ENCODE assay signal across 8 cellular contexts in genomic region chr7:158829021-158829341, GRCh38. TPM values are rescaled to one million over a fixed set of nuclear protein-coding genes. Genes with fewer than 3 reads are reported as not detected.
DNase-seq lines count a peak whose midpoint lies in the region; ATAC-seq, FAIRE-seq and TF ChIP-seq lines count a peak whose summit lies in the region.

No MANE protein-coding gene starts in this region.

- BruUV-seq in OCI-LY7 (replicated peaks; lab: Mats Ljungman, UMichigan) = no TSS peak

- H3K4me3 ChIP-seq in OCI-LY7 (ENCODE audit: low read depth, low read length, poor library complexity, severe bottlenecking) = peak overlapping the region; percentile 87

- CTCF ChIA-PET in OCI-LY7 (lab: Charles Lee; ENCODE audit: unreplicated experiment) = interaction anchor here (0.9 kb wide), 1 partner anchor 32 kb away, joined by 3 read pairs; no protein-coding TSS in a partner anchor

- POLR2A ChIA-PET in OCI-LY7 (lab: Charles Lee) = interaction anchor here (0.6 kb wide), 1 partner anchor 134 kb away, joined by 4 read pairs; no protein-coding TSS in a partner anchor

- DNase-seq in DMS 273 treated with DMSO at 0.1 percent for 48 hours (lab: John Stamatoyannopoulos, UW) = peak; percentile 58
- DNase-seq in OCI-LY7 (ENCODE audit: low spot score) = peak; percentile 89
- peak; percentile 81 for DNase-seq in left ventricle myocardium superior
- peak; percentile 64 for DNase-seq in putamen (ENCODE audit: low spot score)
- no peak for DNase-seq in D721Med (ENCODE audit: insufficient read length, low spot score)

- FAIRE-seq in D721Med (lab: Jason Lieb, UNC) = no peak

- peak; percentile 50 for ATAC-seq in GM19328 (IDR thresholded peaks at IDR 0.05; ENCODE audit: unreplicated experiment)
- peak; percentile 60 for ATAC-seq in HG03354 (IDR thresholded peaks at IDR 0.05; ENCODE audit: poor library complexity, severe bottlenecking, unreplicated experiment)
- peak; percentile 58 for ATAC-seq in left ventricle myocardium superior

- H4K20me1 ChIP-seq in OCI-LY7 (ENCODE audit: insufficient read depth, low read length) = peaks cover 11% of the 10 kb centered on the region

- H3K4me2 ChIP-seq in OCI-LY7 (ENCODE audit: low read length) = peak overlapping the region; percentile 83

- H3K36me3 ChIP-seq in OCI-LY7 (ENCODE audit: insufficient read depth, low read length) = no peaks in the 10 kb centered on the region

- peaks cover 18% of the 10 kb centered on the region for H3K4me1 ChIP-seq in OCI-LY7 (ENCODE audit: insufficient read depth, low read length, poor library complexity, severe bottlenecking)

- H3K9me2 ChIP-seq in OCI-LY7 (ENCODE audit: insufficient read depth, low read length) = no peaks in the 10 kb centered on the region

- peaks cover 18% of the 10 kb centered on the region; the same call in 1 of the 2 replicates for H3K79me2 ChIP-seq in OCI-LY7 (ENCODE audit: insufficient read depth, low read depth, low read length)

- WGBS in adipose tissue, 3 donors = 0 to 1% (median 1%) methylated on average over 23 to 38 of the region's 38 CpGs

- H2AFZ ChIP-seq in OCI-LY7 (ENCODE audit: low read length) = peak overlapping the region; percentile 48; the same call in 1 of the 2 replicates

- H3K27ac ChIP-seq in OCI-LY7 (ENCODE audit: low read depth, low read length, poor library complexity, severe bottlenecking) (peak overlapping the region; percentile 54), adipose tissue (ENCODE audit: low read depth, low read length) (peak overlapping the region; percentile 95)

- TF ChIP-seq CTCF in OCI-LY7 (conservative IDR thresholded peaks at IDR 0.05; ENCODE audit: low read length) (0 out of 2 replicates have a peak, but pooled peaks have one; percentile 7), D721Med (IDR thresholded peaks at IDR 0.05; ENCODE audit: insufficient read depth, missing control alignments) (no peak)

- intact Hi-C loops in OCI-LY7 (cut with micrococcal nuclease; ENCODE audit: unreplicated experiment) (loop anchor here (1.0 kb wide), 2 partner anchors 27 to 125 kb away; partner anchors contain the start of genes DYNC2I1 and NCAPG2), left ventricle myocardium superior (cut with micrococcal nuclease) (no loop called here)

- no peaks in the 10 kb centered on the region for H3K9me3 ChIP-seq in OCI-LY7 (ENCODE audit: low read length)

RNA-seq across cellular contexts. Expression of gene ESYT2, which starts 0.3 kb away (rescaled TPM):
- total RNA-seq in OCI-LY7 (2014; rRNA removed; shearing (Covaris generic)) = 30.5 and 33.7 TPM in 2 replicates
- 24.2 and 25.7 TPM in 2 replicates for total RNA-seq in OCI-LY7 (2022)
- 10 to 100 TPM; 22.0 to 37.9 (median 22.1) TPM for polyA plus RNA-seq in adipose tissue
- total RNA-seq in left ventricle myocardium superior = 44.3 TPM

RNA-seq across cellular contexts. Expression of gene DYNC2I1, which starts 27.4 kb away (rescaled TPM):
- 5.6 and 17.1 TPM in 2 replicates for total RNA-seq in OCI-LY7 (2014; rRNA removed; shearing (Covaris generic))
- 12.0 TPM in 2 replicates for total RNA-seq in OCI-LY7 (2022)
- polyA plus RNA-seq in adipose tissue = 10 to 100 TPM in 2 of 3 donors, 1 to 10 TPM in 1; 4.7 to 24.7 (median 11.0) TPM
- total RNA-seq in left ventricle myocardium superior = 32.3 TPM
